In genomic region chr6:105600342-105601293, GRCh38 we compare ENCODE assay signal across 1 cellular context.
TF ChIP-seq lines count a peak whose summit lies in the region.

No MANE protein-coding gene starts in this region.

TF ChIP-seq in GM23338, 12 proteins besides CTCF, POLR2A, EP300 and RAD21 (continued from another document):
- TF ChIP-seq CREB1 (CRISPR knock-in tag; IDR thresholded peaks at IDR 0.05; ENCODE audit: low read depth) (no peak), EZH2 (IDR thresholded peaks at IDR 0.05; ENCODE audit: low read depth, unreplicated experiment) (no peak)
